ENCODE assay signal across 11 cellular contexts in genomic region chr10:69883256-69883655, GRCh38.
A peak's percentile ranks its signal among the peaks of the same experiment; 100 is the strongest.
DNase-seq lines count a peak whose midpoint lies in the region; FAIRE-seq and TF ChIP-seq lines count a peak whose summit lies in the region.
"Had no signal": no experiment of that assay in that cellular context is flagged by ENCODE, and none has a peak within 500 bp of the region (broad histone marks: within the 10 kb centered on the region; RNA-seq: fewer than 3 reads in every experiment).

No MANE protein-coding gene starts in this region.

- no peak for TF ChIP-seq POLR2A in transverse colon (IDR thresholded peaks at IDR 0.05)

- H3K79me2 ChIP-seq in PC-9 (ENCODE audit: low read depth) (no peaks in the 10 kb centered on the region), hepatocyte (no peaks in the 10 kb centered on the region), SK-N-SH (ENCODE audit: insufficient read depth) (no peaks in the 10 kb centered on the region)

- no peak overlapping the region for H3K4me2 ChIP-seq in PC-9
- no peak overlapping the region for H3K4me2 ChIP-seq in hepatocyte
- H3K4me2 ChIP-seq in SK-N-SH: no peak overlapping the region

- TF ChIP-seq RAD21 in SK-N-SH (IDR thresholded peaks at IDR 0.05; ENCODE audit: low read length): no peak

- no peaks in the 10 kb centered on the region for H3K4me1 ChIP-seq in PC-9 (replicated peaks; ENCODE audit: insufficient read depth)
- H3K4me1 ChIP-seq in hepatocyte (ENCODE audit: insufficient read depth): peaks cover 2% of the 10 kb centered on the region
- peaks cover 0 to 11% (median 3%) of the 10 kb centered on the region in 4 donors for H3K4me1 ChIP-seq in transverse colon
- H3K4me1 ChIP-seq in SK-N-SH (ENCODE audit: control insufficient read depth in 1 of 2, insufficient read depth in 2 of 2, low read depth in 1 of 2, low read length in 1 of 2): no peaks in the 10 kb centered on the region; a peak in 1 of 4 replicates

- no TSS peak for BruUV-seq in PC-9 (replicated peaks; lab: Mats Ljungman, UMichigan)

- H3K9ac ChIP-seq in SK-N-SH: no peak overlapping the region

- no peaks in the 10 kb centered on the region for H3K9me2 ChIP-seq in PC-9 (ENCODE audit: insufficient read depth)
- no peaks in the 10 kb centered on the region for H3K9me2 ChIP-seq in hepatocyte (replicated peaks; ENCODE audit: insufficient read depth)
- no peaks in the 10 kb centered on the region for H3K9me2 ChIP-seq in SK-N-SH

- H3K36me3 ChIP-seq in PC-9 (ENCODE audit: low read depth) (no peaks in the 10 kb centered on the region), hepatocyte (replicated peaks; ENCODE audit: insufficient read depth, low read depth) (no peaks in the 10 kb centered on the region), transverse colon (no peaks in the 10 kb centered on the region), SK-N-SH (replicated peaks in 1 of 2; ENCODE audit: control insufficient read depth in 1 of 2, insufficient read depth in 2 of 2, low read length in 1 of 2) (no peaks in the 10 kb centered on the region)
- H3K36me3 ChIP-seq: sigmoid colon had no signal

- H4K20me1 ChIP-seq in PC-9 (ENCODE audit: insufficient read depth) (no peaks in the 10 kb centered on the region), hepatocyte (ENCODE audit: insufficient read depth, poor library complexity, severe bottlenecking) (no peaks in the 10 kb centered on the region), SK-N-SH (ENCODE audit: insufficient read depth) (no peaks in the 10 kb centered on the region)

- in situ Hi-C loops in transverse colon (cut with MboI; ENCODE audit: low pct_ligation_motif_present in 1 of 4, low pct_unique_long_range_greater_than_20kb in 1 of 4, low sequenced_read_pairs in 3 of 4): no loop called here

- H3K27ac ChIP-seq in PC-9 (no peak overlapping the region), hepatocyte (no peak overlapping the region), transverse colon (no peak overlapping the region), SK-N-SH (ENCODE audit: low read depth in 2 of 2, low read length in 1 of 2) (no peak overlapping the region)
- H3K27ac ChIP-seq: sigmoid colon had no signal

- POLR2A ChIA-PET in PC-9 (lab: Charles Lee; ENCODE audit: unreplicated experiment): interaction anchor here (0.6 kb wide), 1 partner anchor 435 kb away, joined by 4 read pairs; no protein-coding TSS in a partner anchor
- POLR2A ChIA-PET in SK-N-SH (lab: Yijun Ruan, JAX): no interaction called here

- TF ChIP-seq EP300 in transverse colon (IDR thresholded peaks at IDR 0.05; ENCODE audit: low read depth) (no peak), SK-N-SH (IDR thresholded peaks at IDR 0.05; ENCODE audit: borderline replicate concordance in 1 of 2, low read depth in 1 of 2, low read length in 1 of 2) (no peak)

- H3F3A ChIP-seq in PC-9 (ENCODE audit: insufficient read depth, low read depth) (no peaks in the 10 kb centered on the region), SK-N-SH (replicated peaks; ENCODE audit: insufficient read depth) (no peaks in the 10 kb centered on the region)

- H3K9me3 ChIP-seq in PC-9 (ENCODE audit: insufficient read depth, low read depth) (no peaks in the 10 kb centered on the region), hepatocyte (ENCODE audit: low read depth) (no peaks in the 10 kb centered on the region), transverse colon (no peaks in the 10 kb centered on the region), SK-N-SH (no peaks in the 10 kb centered on the region)
- H3K9me3 ChIP-seq: sigmoid colon had no signal

- 74% methylated on average over 2 of the region's 2 CpGs for WGBS in hepatocyte (ENCODE audit: low lambda C conversion rate, missing lambda C conversion rate)
- 62% methylated on average over 2 of the region's 2 CpGs; no CpG with 5 or more reads in 1 of the 2 donors for WGBS in transverse colon (ENCODE audit: low coverage in 1 of 2), 2 donors
- WGBS in SK-N-SH (ENCODE audit: low lambda C conversion rate): 66% methylated on average over 2 of the region's 2 CpGs

- no peak overlapping the region for H2AFZ ChIP-seq in PC-9
- no peak overlapping the region for H2AFZ ChIP-seq in hepatocyte
- H2AFZ ChIP-seq in SK-N-SH (ENCODE audit: low read depth): no peak overlapping the region

- H3K4me3 ChIP-seq in PC-9 (no peak overlapping the region), hepatocyte (no peak overlapping the region), transverse colon (no peak overlapping the region), SK-N-SH (ENCODE audit: low read depth in 2 of 2, low read length in 1 of 2) (no peak overlapping the region)
- H3K4me3 ChIP-seq: sigmoid colon had no signal

- peak; percentile 71 for TF ChIP-seq CTCF in PC-9 (conservative IDR thresholded peaks at IDR 0.05)
- TF ChIP-seq CTCF in hepatocyte (IDR thresholded peaks at IDR 0.05; ENCODE audit: poor library complexity): peak; percentile 50
- peak; percentile 30 to 78 (median 50) for TF ChIP-seq CTCF in transverse colon (IDR thresholded peaks at IDR 0.05)
- no peak for TF ChIP-seq CTCF in SK-N-SH (IDR thresholded peaks at IDR 0.05)

- peak; percentile 4 for DNase-seq in NCI-H2196 (lab: John Stamatoyannopoulos, UW; ENCODE audit: unreplicated experiment)
- DNase-seq in NCI-H2196 treated with DMSO at 0.1 percent for 48 hours (lab: John Stamatoyannopoulos, UW; ENCODE audit: unreplicated experiment): no peak
- DNase-seq in PC-9: peak; percentile 38 to 69
- DNase-seq in hepatocyte (ENCODE audit: low spot score): peak; percentile 66
- DNase-seq in transverse colon: peak; percentile 46
- no peak for DNase-seq in SK-N-SH
- no peak for DNase-seq in stimulated activated naive CD4-positive, alpha-beta T cell treated with Interleukin-2 at 50 U/mL for 16 hours (lab: John Stamatoyannopoulos, UW)
- no peak for DNase-seq in RCC 7860 (ENCODE audit: low spot score)
- DNase-seq: activated T-cell treated with anti-CD3 and anti-CD28 coated beads, Interleukin-2, amount 50 U/mL, for 24 hours; central memory CD4-positive, alpha-beta T cell; sigmoid colon had no signal

- intact Hi-C loops in PC-9 (cut with micrococcal nuclease; ENCODE audit: unreplicated experiment) (loop anchor here (1.0 kb wide), 1 partner anchor 31 kb away; no protein-coding TSS in a partner anchor), transverse colon (cut with DNase I; ENCODE audit: low total_unique reads) (no loop called here)

- H3K27me3 ChIP-seq in PC-9 (ENCODE audit: insufficient read depth, low read depth): no peaks in the 10 kb centered on the region
- no peaks in the 10 kb centered on the region for H3K27me3 ChIP-seq in hepatocyte
- no peaks in the 10 kb centered on the region for H3K27me3 ChIP-seq in transverse colon
- no peaks in the 10 kb centered on the region for H3K27me3 ChIP-seq in SK-N-SH (ENCODE audit: insufficient read depth)
- H3K27me3 ChIP-seq: sigmoid colon had no signal

- FAIRE-seq in RCC 7860 (lab: Jason Lieb, UNC): no peak

- CTCF ChIA-PET in PC-9 (lab: Charles Lee) (interaction anchor here (0.6 to 1.2 kb wide), 6 partner anchors 21 to 654 kb away, joined by 3 to 7 read pairs (median 4); no protein-coding TSS in a partner anchor), SK-N-SH (lab: Yijun Ruan, JAX) (interaction anchor here (0.7 to 3.0 kb wide), 7 partner anchors 12 to 95 kb away, joined by 3 to 21 read pairs (median 3); no protein-coding TSS in a partner anchor)

TF ChIP-seq in SK-N-SH, 30 proteins besides CTCF, POLR2A, EP300 and RAD21:
- TF ChIP-seq, protein P1, sequence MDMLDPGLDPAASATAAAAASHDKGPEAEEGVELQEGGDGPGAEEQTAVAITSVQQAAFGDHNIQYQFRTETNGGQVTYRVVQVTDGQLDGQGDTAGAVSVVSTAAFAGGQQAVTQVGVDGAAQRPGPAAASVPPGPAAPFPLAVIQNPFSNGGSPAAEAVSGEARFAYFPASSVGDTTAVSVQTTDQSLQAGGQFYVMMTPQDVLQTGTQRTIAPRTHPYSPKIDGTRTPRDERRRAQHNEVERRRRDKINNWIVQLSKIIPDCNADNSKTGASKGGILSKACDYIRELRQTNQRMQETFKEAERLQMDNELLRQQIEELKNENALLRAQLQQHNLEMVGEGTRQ (IDR thresholded peaks at IDR 0.05; ENCODE audit: borderline replicate concordance, low read depth, low read length): no peak
- TF ChIP-seq RXRA (IDR thresholded peaks at IDR 0.05; ENCODE audit: borderline replicate concordance, low read depth): no peak
- no peak for TF ChIP-seq ELF1 (IDR thresholded peaks at IDR 0.05)
- TF ChIP-seq YY1 (IDR thresholded peaks at IDR 0.05; ENCODE audit: low read depth): no peak
- TF ChIP-seq, protein P2, sequence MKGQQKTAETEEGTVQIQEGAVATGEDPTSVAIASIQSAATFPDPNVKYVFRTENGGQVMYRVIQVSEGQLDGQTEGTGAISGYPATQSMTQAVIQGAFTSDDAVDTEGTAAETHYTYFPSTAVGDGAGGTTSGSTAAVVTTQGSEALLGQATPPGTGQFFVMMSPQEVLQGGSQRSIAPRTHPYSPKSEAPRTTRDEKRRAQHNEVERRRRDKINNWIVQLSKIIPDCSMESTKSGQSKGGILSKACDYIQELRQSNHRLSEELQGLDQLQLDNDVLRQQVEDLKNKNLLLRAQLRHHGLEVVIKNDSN (IDR thresholded peaks at IDR 0.05; ENCODE audit: borderline replicate concordance, low read depth): no peak
- no peak for TF ChIP-seq SIN3A (IDR thresholded peaks at IDR 0.05; ENCODE audit: borderline replicate concordance, low read depth, low read length)
- no peak for TF ChIP-seq POLR2AphosphoS5 (IDR thresholded peaks at IDR 0.05; ENCODE audit: low read depth, low read length)
TF ChIP-seq in SK-N-SH: peak in this region for 0.

Comparison
In these comparisons a context has a peak if more than half of its experiments do, and no peak if none do; other contexts are left out.
1. DNase-seq: peak in NCI-H2196 (single experiment), PC-9 (2 of 2), hepatocyte (single experiment) and transverse colon (single experiment); none in NCI-H2196 treated with DMSO at 0.1 percent for 48 hours (single experiment), SK-N-SH (single experiment), stimulated activated naive CD4-positive, alpha-beta T cell treated with Interleukin-2 at 50 U/mL for 16 hours (single experiment) and RCC 7860 (single experiment).